ENCODE assay signal across 24 cellular contexts in genomic region chr20:22745194-22745500, GRCh38.
"Had no signal": no experiment of that assay in that cellular context is flagged by ENCODE, and none has a peak within 500 bp of the region (broad histone marks: within the 10 kb centered on the region; RNA-seq: fewer than 3 reads in every experiment).

No MANE protein-coding gene starts in this region.

- H3K4me3 ChIP-seq: adrenal gland, ascending aorta, breast epithelium, coronary artery, dorsolateral prefrontal cortex had no signal

- FAIRE-seq: frontal cortex had no signal

- H3K36me3 ChIP-seq: adrenal gland, ascending aorta, breast epithelium had no signal

- H3K27ac ChIP-seq: adrenal gland, ascending aorta, breast epithelium, coronary artery, dorsolateral prefrontal cortex had no signal

- H3K4me1 ChIP-seq: adrenal gland, ascending aorta, breast epithelium had no signal

- ATAC-seq: activated CD4-positive, alpha-beta T cell treated with anti-CD3 and anti-CD28 coated beads for 36 hours; activated CD8-positive, alpha-beta memory T cell treated with anti-CD3 and anti-CD28 coated beads, Interleukin-2, amount 10 ng/mL, durations not matched to agents 7 days and 5 days; activated CD8-positive, alpha-beta T cell treated with anti-CD3 and anti-CD28 coated beads, Interleukin-2, amount 10 ng/mL, durations not matched to agents 7 days and 5 days; activated naive CD8-positive, alpha-beta T cell treated with anti-CD3 and anti-CD28 coated beads, Interleukin-2, amount 50 U/mL, for 24 hours; esophagus mucosa had no signal

- DNase-seq: activated CD4-positive, alpha-beta memory T cell treated with anti-CD3 and anti-CD28 coated beads for 36 hours; activated CD4-positive, alpha-beta T cell treated with anti-CD3 and anti-CD28 coated beads for 36 hours; activated CD4-positive, alpha-beta T cell treated with anti-CD3 and anti-CD28 coated beads, Interleukin-2, amount 10 ng/mL, durations not matched to agents 24 days and 14 days; activated CD4-positive, CD25-positive, alpha-beta regulatory T cell; activated CD4-positive, CD25-positive, alpha-beta regulatory T cell treated with anti-CD3 and anti-CD28 coated beads, Interleukin-2, amount 50 U/mL, for 72 hours; activated CD8-positive, alpha-beta memory T cell treated with anti-CD3 and anti-CD28 coated beads, Interleukin-2, amount 10 ng/mL, durations not matched to agents 7 days and 5 days; activated CD8-positive, alpha-beta memory T cell treated with anti-CD3 and anti-CD28 coated beads, Interleukin-2, amount 50 U/mL, for 4 hours; activated CD8-positive, alpha-beta T cell treated with anti-CD3 and anti-CD28 coated beads, Interleukin-2, amount 10 ng/mL, durations not matched to agents 7 days and 5 days; activated effector memory CD4-positive, alpha-beta T cell treated with anti-CD3 and anti-CD28 coated beads, Interleukin-2, amount 50 U/mL, for 16 hours; activated naive CD4-positive, alpha-beta T cell treated with anti-CD3 and anti-CD28 coated beads for 36 hours; activated naive CD8-positive, alpha-beta T cell treated with anti-CD3 and anti-CD28 coated beads for 36 hours; activated naive CD8-positive, alpha-beta T cell treated with anti-CD3 and anti-CD28 coated beads, Interleukin-2, amount 50 U/mL, for 24 hours; activated T-cell treated with anti-CD3 and anti-CD28 coated beads, Interleukin-2, amount 50 U/mL, for 1 hour; activated T-cell treated with anti-CD3 and anti-CD28 coated beads, Interleukin-2, amount 50 U/mL, for 48 hours; adrenal gland; dorsolateral prefrontal cortex; effector memory CD4-positive, alpha-beta T cell; endodermal cell; T-helper 2 cell had no signal

- H3K27me3 ChIP-seq: adrenal gland, ascending aorta, breast epithelium had no signal

- H3K9me3 ChIP-seq: adrenal gland, ascending aorta, breast epithelium had no signal
